ENCODE assay signal across 24 cellular contexts in genomic region chr7:151179287-151179860, GRCh38. TPM values are rescaled to one million over a fixed set of nuclear protein-coding genes. Genes with fewer than 3 reads are reported as not detected.
"Had no signal": no experiment of that assay in that cellular context is flagged by ENCODE, and none has a peak within 500 bp of the region (broad histone marks: within the 10 kb centered on the region; RNA-seq: fewer than 3 reads in every experiment).

No MANE protein-coding gene starts in this region.

- H3K27ac ChIP-seq: heart left ventricle, pancreas, sigmoid colon, thoracic aorta, upper lobe of right lung, WERI-Rb-1 had no signal

- H3K9me3 ChIP-seq: gastrocnemius medialis, heart left ventricle, pancreas, sigmoid colon, thoracic aorta, upper lobe of right lung had no signal

- H3K27me3 ChIP-seq: gastrocnemius medialis had no signal

- H3K4me1 ChIP-seq: pancreas, upper lobe of right lung had no signal

- DNase-seq: activated CD4-positive, alpha-beta T cell treated with anti-CD3 and anti-CD28 coated beads, Interleukin-2, amount 50 U/mL, for 48 hours; activated naive CD4-positive, alpha-beta T cell; activated naive CD8-positive, alpha-beta T cell treated with anti-CD3 and anti-CD28 coated beads for 36 hours; activated T-cell treated with anti-CD3 and anti-CD28 coated beads for 4 hours; amniotic stem cell; effector memory CD8-positive, alpha-beta T cell; immature natural killer cell; left ventricle myocardium superior; mesendoderm; pancreas; sigmoid colon; stimulated activated CD4-positive, alpha-beta T cell treated with anti-CD3 and anti-CD28 coated beads, Interleukin-4, amount 100 ng/mL, for 4 hours; WERI-Rb-1 had no signal

- H3K4me3 ChIP-seq: gastrocnemius medialis, heart left ventricle, pancreas, sigmoid colon, thoracic aorta, upper lobe of right lung had no signal

- ATAC-seq: effector memory CD8-positive, alpha-beta T cell; gastrocnemius medialis; heart left ventricle; left ventricle myocardium superior; naive thymus-derived CD8-positive, alpha-beta T cell; pancreas; stimulated activated memory B cell treated with anti-CD40 and anti-IgM and Interleukin-4, amounts not matched to agents 10 μg/mL and 1 μg/mL and 100 μg/mL, for 72 hours; upper lobe of right lung had no signal

- H3K36me3 ChIP-seq: pancreas, sigmoid colon, thoracic aorta, upper lobe of right lung, WERI-Rb-1 had no signal

RNA-seq across cellular contexts. Expression of gene ASB10, which starts 7.7 kb away (rescaled TPM):
- total RNA-seq: activated naive CD8-positive, alpha-beta T cell treated with anti-CD3 and anti-CD28 coated beads for 36 hours; activated T-helper 1 cell treated with anti-CD3 and anti-CD28 coated beads, Interleukin-12 subunit alpha, Interleukin-12 subunit beta, Interleukin-2, Interleukin-4 antibody, amounts not matched to agents 30 ng/mL and 10 ng/mL and 1 ng/mL, durations not matched to agents 14 hours and 24 hours and 36 hours; dermis microvascular lymphatic vessel endothelial cell; epithelial cell of proximal tubule; naive thymus-derived CD8-positive, alpha-beta T cell; pancreas; sigmoid colon; T-helper 2 cell treated with Interferon-gamma antibody and Interleukin-4, amounts not matched to agents 100 ng/mL and 5 ng/mL, for 36 hours; thoracic aorta; upper lobe of right lung had no signal
- polyA plus RNA-seq: immature natural killer cell; naive thymus-derived CD8-positive, alpha-beta T cell; pancreas; sigmoid colon had no signal

RNA-seq across cellular contexts. Expression of gene GBX1, which starts 11.9 kb away (rescaled TPM):
- total RNA-seq: activated naive CD8-positive, alpha-beta T cell treated with anti-CD3 and anti-CD28 coated beads for 36 hours; activated T-helper 1 cell treated with anti-CD3 and anti-CD28 coated beads, Interleukin-12 subunit alpha, Interleukin-12 subunit beta, Interleukin-2, Interleukin-4 antibody, amounts not matched to agents 30 ng/mL and 10 ng/mL and 1 ng/mL, durations not matched to agents 14 hours and 24 hours and 36 hours; dermis microvascular lymphatic vessel endothelial cell; epithelial cell of proximal tubule; naive thymus-derived CD8-positive, alpha-beta T cell; pancreas; sigmoid colon; T-helper 2 cell treated with Interferon-gamma antibody and Interleukin-4, amounts not matched to agents 100 ng/mL and 5 ng/mL, for 36 hours; thoracic aorta; upper lobe of right lung had no signal
- polyA plus RNA-seq: immature natural killer cell; naive thymus-derived CD8-positive, alpha-beta T cell; pancreas; sigmoid colon had no signal

RNA-seq across cellular contexts. Expression of gene H2BK1, which starts 30.9 kb away (rescaled TPM):
- total RNA-seq: activated naive CD8-positive, alpha-beta T cell treated with anti-CD3 and anti-CD28 coated beads for 36 hours; activated T-helper 1 cell treated with anti-CD3 and anti-CD28 coated beads, Interleukin-12 subunit alpha, Interleukin-12 subunit beta, Interleukin-2, Interleukin-4 antibody, amounts not matched to agents 30 ng/mL and 10 ng/mL and 1 ng/mL, durations not matched to agents 14 hours and 24 hours and 36 hours; cardiac septum; dermis microvascular lymphatic vessel endothelial cell; epithelial cell of proximal tubule; gastrocnemius medialis; heart left ventricle; left ventricle myocardium superior; pancreas; sigmoid colon; thoracic aorta; upper lobe of right lung had no signal
- polyA plus RNA-seq: heart left ventricle; immature natural killer cell; naive thymus-derived CD8-positive, alpha-beta T cell; pancreas; sigmoid colon had no signal
